Comparison of ENCODE assay signal across 8 cellular contexts in genomic region chr5:43042626-43043399, GRCh38. TPM values are rescaled to one million over a fixed set of nuclear protein-coding genes. Genes with fewer than 3 reads are reported as not detected.
DNase-seq lines count a peak whose midpoint lies in the region; ATAC-seq and TF ChIP-seq lines count a peak whose summit lies in the region.

No MANE protein-coding gene starts in this region.

- TF ChIP-seq POLR2A in Peyer's patch (IDR thresholded peaks at IDR 0.05) = peak in 1 of 2 donors; percentile 5
- peak in 1 of 2 donors; percentile 29 for TF ChIP-seq POLR2A in uterus (IDR thresholded peaks at IDR 0.05)

- H3K27ac ChIP-seq in Peyer's patch = peak overlapping the region; percentile 89 to 96 (median 94)
- H3K27ac ChIP-seq in foreskin keratinocyte = peak overlapping the region; percentile 48
- H3K27ac ChIP-seq in uterus = peak overlapping the region; percentile 90 to 91

- H3K9me3 Mint-ChIP-seq in IgD-negative memory B cell = no peaks in the 10 kb centered on the region

- peak; percentile 38 for DNase-seq in DMS53 treated with DMSO at 0.1 percent for 48 hours (lab: John Stamatoyannopoulos, UW; ENCODE audit: unreplicated experiment)
- DNase-seq in Peyer's patch = peak; percentile 68 to 88 (median 71)
- DNase-seq in activated T-helper 9 cell treated with anti-CD3 and anti-CD28 coated beads, Interleukin-2, amount 50 U/mL, for 16 hours (ENCODE audit: low read depth) = peak; percentile 40
- peak; percentile 56 to 76 for DNase-seq in foreskin keratinocyte
- DNase-seq in omental fat pad (ENCODE audit: low spot score) = no peak
- peak; percentile 66 to 70 for DNase-seq in uterus

- H3K27ac Mint-ChIP-seq in IgD-negative memory B cell = peak overlapping the region; percentile 94 to 100 (median 100)

- H3K36me3 Mint-ChIP-seq in IgD-negative memory B cell = no peaks in the 10 kb centered on the region

- H3K36me3 ChIP-seq in Peyer's patch (no peaks in the 10 kb centered on the region), uterus (no peaks in the 10 kb centered on the region)

- TF ChIP-seq CTCF in Peyer's patch (IDR thresholded peaks at IDR 0.05) (peak in 1 of 6 experiments; percentile 13), foreskin keratinocyte (conservative IDR thresholded peaks at IDR 0.05) (peak; percentile 43), omental fat pad (IDR thresholded peaks at IDR 0.05) (no peak), uterus (IDR thresholded peaks at IDR 0.05) (peak in 1 of 4 experiments; percentile 7)

- H3K4me3 Mint-ChIP-seq in IgD-negative memory B cell = peak overlapping the region; percentile 94 to 99 (median 98)

- H3K27me3 ChIP-seq in Peyer's patch (no peaks in the 10 kb centered on the region), foreskin keratinocyte (no peaks in the 10 kb centered on the region), uterus (peaks cover 0 to 11% of the 10 kb centered on the region in 2 donors)

- peaks cover 12 to 18% (median 17%) of the 10 kb centered on the region in 3 donors for H3K4me1 Mint-ChIP-seq in IgD-negative memory B cell

- peak overlapping the region; percentile 51 to 66 (median 61) for H3K4me3 ChIP-seq in Peyer's patch
- H3K4me3 ChIP-seq in uterus = peak overlapping the region; percentile 60 to 68

- intact Hi-C loops in uterus (cut with DNase I; ENCODE audit: low total_unique reads) = no loop called here

- H3K9me3 ChIP-seq in Peyer's patch (no peaks in the 10 kb centered on the region), uterus (no peaks in the 10 kb centered on the region)

- no peaks in the 10 kb centered on the region for H3K27me3 Mint-ChIP-seq in IgD-negative memory B cell

- ATAC-seq in GM21447 (IDR thresholded peaks at IDR 0.05; ENCODE audit: unreplicated experiment) (peak; percentile 21), foreskin keratinocyte (peak; percentile 24), omental fat pad (ENCODE audit: low FRiP score) (peak; percentile 34)

- H3K4me1 ChIP-seq in Peyer's patch (peaks cover 0 to 9% (median 0%) of the 10 kb centered on the region in 4 donors), foreskin keratinocyte (peaks cover 8% of the 10 kb centered on the region), uterus (no peaks in the 10 kb centered on the region)

RNA-seq across cellular contexts. Expression of gene ANXA2R, which starts 2.7 kb away (rescaled TPM):
- polyA plus RNA-seq in IgD-negative memory B cell = 42.9 TPM
- total RNA-seq in Peyer's patch = 10 to 100 TPM in 1 of 4 donors, 1 to 10 TPM in 3; 3.9 to 18.2 (median 5.8) TPM
- total RNA-seq in foreskin keratinocyte = 0.49 and 0.71 TPM in 2 replicates
- polyA plus RNA-seq in foreskin keratinocyte = 0.48 and 0.68 TPM in 2 replicates
- 1 to 10 TPM; 1.5 to 5.5 (median 3.4) TPM for total RNA-seq in omental fat pad
- 10 to 100 TPM in 2 of 4 donors, 1 to 10 TPM in 2; 2.4 to 62.8 (median 8.5) TPM for total RNA-seq in uterus
